ENCODE assay signal across 3 cellular contexts in the genomic region with DNA sequence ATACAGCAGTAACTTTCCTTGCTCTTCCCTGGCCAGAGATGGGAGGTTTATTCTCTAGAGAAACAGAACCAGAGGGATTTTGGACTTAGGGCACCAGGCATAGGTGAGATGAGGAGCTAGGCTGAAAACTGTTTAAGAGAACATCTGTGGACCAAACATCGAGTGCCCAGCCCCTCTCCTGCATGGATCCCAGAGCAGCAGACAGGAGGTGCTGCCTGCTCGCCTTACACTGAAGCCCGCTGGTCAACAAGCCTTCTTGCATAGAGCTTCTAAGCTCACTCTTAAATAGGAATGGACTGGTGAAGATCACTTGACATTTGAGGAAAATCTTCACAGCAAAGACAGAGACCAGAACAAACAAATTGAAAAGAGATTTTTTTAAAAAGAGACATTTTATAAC.
TF ChIP-seq lines count a peak whose summit lies in the region.

No MANE protein-coding gene starts in this region.

TF ChIP-seq in SK-N-SH treated with all-trans-retinoic acid at 6 μM for 48 hours, 23 proteins besides CTCF, POLR2A, EP300 and RAD21 (continues in another document):
- no peak for TF ChIP-seq BACH2 (CRISPR knock-in tag; IDR thresholded peaks at IDR 0.05; ENCODE audit: borderline replicate concordance)
- no peak for TF ChIP-seq ZNF565 (CRISPR knock-in tag; conservative IDR thresholded peaks at IDR 0.05; ENCODE audit: low read depth)
- TF ChIP-seq OSR1 (CRISPR knock-in tag; IDR thresholded peaks at IDR 0.05): no peak
- TF ChIP-seq TSHZ2 (CRISPR knock-in tag; IDR thresholded peaks at IDR 0.05): no peak
- TF ChIP-seq ZNF70 (CRISPR knock-in tag; IDR thresholded peaks at IDR 0.05): no peak
- TF ChIP-seq, protein P1, sequence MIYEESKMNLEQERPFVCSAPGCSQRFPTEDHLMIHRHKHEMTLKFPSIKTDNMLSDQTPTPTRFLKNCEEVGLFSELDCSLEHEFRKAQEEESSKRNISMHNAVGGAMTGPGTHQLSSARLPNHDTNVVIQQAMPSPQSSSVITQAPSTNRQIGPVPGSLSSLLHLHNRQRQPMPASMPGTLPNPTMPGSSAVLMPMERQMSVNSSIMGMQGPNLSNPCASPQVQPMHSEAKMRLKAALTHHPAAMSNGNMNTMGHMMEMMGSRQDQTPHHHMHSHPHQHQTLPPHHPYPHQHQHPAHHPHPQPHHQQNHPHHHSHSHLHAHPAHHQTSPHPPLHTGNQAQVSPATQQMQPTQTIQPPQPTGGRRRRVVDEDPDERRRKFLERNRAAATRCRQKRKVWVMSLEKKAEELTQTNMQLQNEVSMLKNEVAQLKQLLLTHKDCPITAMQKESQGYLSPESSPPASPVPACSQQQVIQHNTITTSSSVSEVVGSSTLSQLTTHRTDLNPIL (CRISPR knock-in tag; IDR thresholded peaks at IDR 0.05; ENCODE audit: low read depth): no peak
- no peak for TF ChIP-seq POU6F1 (CRISPR knock-in tag; IDR thresholded peaks at IDR 0.05; ENCODE audit: borderline replicate concordance, low read depth)
- TF ChIP-seq PPARA (CRISPR knock-in tag; IDR thresholded peaks at IDR 0.05; ENCODE audit: borderline replicate concordance): no peak
- no peak for TF ChIP-seq CSDC2 (CRISPR knock-in tag; IDR thresholded peaks at IDR 0.05)
- TF ChIP-seq SNAI2 (CRISPR knock-in tag; IDR thresholded peaks at IDR 0.05): no peak
- no peak for TF ChIP-seq TOX (CRISPR knock-in tag; IDR thresholded peaks at IDR 0.05; ENCODE audit: borderline replicate concordance)
- TF ChIP-seq ESRRG (CRISPR knock-in tag; IDR thresholded peaks at IDR 0.05): no peak
- TF ChIP-seq ZC3H10 (CRISPR knock-in tag; IDR thresholded peaks at IDR 0.05): no peak
- TF ChIP-seq ZNF8 (CRISPR knock-in tag; IDR thresholded peaks at IDR 0.05): no peak

TF ChIP-seq in SK-N-SH, 30 proteins besides CTCF, POLR2A, EP300 and RAD21:
- TF ChIP-seq EZH2phosphoT487 (IDR thresholded peaks at IDR 0.05; ENCODE audit: borderline replicate concordance, low read depth) (no peak), MXI1 (IDR thresholded peaks at IDR 0.05; ENCODE audit: low read depth, low read length) (no peak), TAF1 (IDR thresholded peaks at IDR 0.05; ENCODE audit: borderline replicate concordance, low read depth, low read length) (no peak), CHD2 (IDR thresholded peaks at IDR 0.05; ENCODE audit: low read length, partially characterized antibody) (no peak), ELF1 (IDR thresholded peaks at IDR 0.05) (no peak), NRF1 (IDR thresholded peaks at IDR 0.05; ENCODE audit: low read depth, low read length) (no peak), NFIC (IDR thresholded peaks at IDR 0.05; ENCODE audit: borderline replicate concordance) (no peak), SMC3 (IDR thresholded peaks at IDR 0.05; ENCODE audit: low read depth, low read length) (no peak), RFX5 (IDR thresholded peaks at IDR 0.05; ENCODE audit: low read length) (no peak), TEAD4 (IDR thresholded peaks at IDR 0.05; ENCODE audit: borderline replicate concordance, insufficient read depth) (no peak), RCOR1 (IDR thresholded peaks at IDR 0.05; ENCODE audit: low read length) (no peak), JUND (IDR thresholded peaks at IDR 0.05) (no peak), FOXM1 (IDR thresholded peaks at IDR 0.05; ENCODE audit: low read depth) (no peak)
- TF ChIP-seq, protein P2, sequence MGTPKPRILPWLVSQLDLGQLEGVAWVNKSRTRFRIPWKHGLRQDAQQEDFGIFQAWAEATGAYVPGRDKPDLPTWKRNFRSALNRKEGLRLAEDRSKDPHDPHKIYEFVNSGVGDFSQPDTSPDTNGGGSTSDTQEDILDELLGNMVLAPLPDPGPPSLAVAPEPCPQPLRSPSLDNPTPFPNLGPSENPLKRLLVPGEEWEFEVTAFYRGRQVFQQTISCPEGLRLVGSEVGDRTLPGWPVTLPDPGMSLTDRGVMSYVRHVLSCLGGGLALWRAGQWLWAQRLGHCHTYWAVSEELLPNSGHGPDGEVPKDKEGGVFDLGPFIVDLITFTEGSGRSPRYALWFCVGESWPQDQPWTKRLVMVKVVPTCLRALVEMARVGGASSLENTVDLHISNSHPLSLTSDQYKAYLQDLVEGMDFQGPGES (IDR thresholded peaks at IDR 0.05; ENCODE audit: low read depth, low read length): no peak
- TF ChIP-seq, protein P3, sequence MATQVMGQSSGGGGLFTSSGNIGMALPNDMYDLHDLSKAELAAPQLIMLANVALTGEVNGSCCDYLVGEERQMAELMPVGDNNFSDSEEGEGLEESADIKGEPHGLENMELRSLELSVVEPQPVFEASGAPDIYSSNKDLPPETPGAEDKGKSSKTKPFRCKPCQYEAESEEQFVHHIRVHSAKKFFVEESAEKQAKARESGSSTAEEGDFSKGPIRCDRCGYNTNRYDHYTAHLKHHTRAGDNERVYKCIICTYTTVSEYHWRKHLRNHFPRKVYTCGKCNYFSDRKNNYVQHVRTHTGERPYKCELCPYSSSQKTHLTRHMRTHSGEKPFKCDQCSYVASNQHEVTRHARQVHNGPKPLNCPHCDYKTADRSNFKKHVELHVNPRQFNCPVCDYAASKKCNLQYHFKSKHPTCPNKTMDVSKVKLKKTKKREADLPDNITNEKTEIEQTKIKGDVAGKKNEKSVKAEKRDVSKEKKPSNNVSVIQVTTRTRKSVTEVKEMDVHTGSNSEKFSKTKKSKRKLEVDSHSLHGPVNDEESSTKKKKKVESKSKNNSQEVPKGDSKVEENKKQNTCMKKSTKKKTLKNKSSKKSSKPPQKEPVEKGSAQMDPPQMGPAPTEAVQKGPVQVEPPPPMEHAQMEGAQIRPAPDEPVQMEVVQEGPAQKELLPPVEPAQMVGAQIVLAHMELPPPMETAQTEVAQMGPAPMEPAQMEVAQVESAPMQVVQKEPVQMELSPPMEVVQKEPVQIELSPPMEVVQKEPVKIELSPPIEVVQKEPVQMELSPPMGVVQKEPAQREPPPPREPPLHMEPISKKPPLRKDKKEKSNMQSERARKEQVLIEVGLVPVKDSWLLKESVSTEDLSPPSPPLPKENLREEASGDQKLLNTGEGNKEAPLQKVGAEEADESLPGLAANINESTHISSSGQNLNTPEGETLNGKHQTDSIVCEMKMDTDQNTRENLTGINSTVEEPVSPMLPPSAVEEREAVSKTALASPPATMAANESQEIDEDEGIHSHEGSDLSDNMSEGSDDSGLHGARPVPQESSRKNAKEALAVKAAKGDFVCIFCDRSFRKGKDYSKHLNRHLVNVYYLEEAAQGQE (IDR thresholded peaks at IDR 0.05; ENCODE audit: low read depth, low read length): no peak
- TF ChIP-seq, protein P4, sequence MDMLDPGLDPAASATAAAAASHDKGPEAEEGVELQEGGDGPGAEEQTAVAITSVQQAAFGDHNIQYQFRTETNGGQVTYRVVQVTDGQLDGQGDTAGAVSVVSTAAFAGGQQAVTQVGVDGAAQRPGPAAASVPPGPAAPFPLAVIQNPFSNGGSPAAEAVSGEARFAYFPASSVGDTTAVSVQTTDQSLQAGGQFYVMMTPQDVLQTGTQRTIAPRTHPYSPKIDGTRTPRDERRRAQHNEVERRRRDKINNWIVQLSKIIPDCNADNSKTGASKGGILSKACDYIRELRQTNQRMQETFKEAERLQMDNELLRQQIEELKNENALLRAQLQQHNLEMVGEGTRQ (IDR thresholded peaks at IDR 0.05; ENCODE audit: borderline replicate concordance, low read depth, low read length): no peak

TF ChIP-seq in K562, 482 proteins besides CTCF, POLR2A, EP300 and RAD21:
- no peak for TF ChIP-seq POLR2AphosphoS2 (IDR thresholded peaks at IDR 0.05; ENCODE audit: low read length)
- no peak for TF ChIP-seq FIP1L1 (IDR thresholded peaks at IDR 0.05; ENCODE audit: low read depth, low read length, poor library complexity, severe bottlenecking)
